ENCODE assay signal across 28 cellular contexts in the genomic region with DNA sequence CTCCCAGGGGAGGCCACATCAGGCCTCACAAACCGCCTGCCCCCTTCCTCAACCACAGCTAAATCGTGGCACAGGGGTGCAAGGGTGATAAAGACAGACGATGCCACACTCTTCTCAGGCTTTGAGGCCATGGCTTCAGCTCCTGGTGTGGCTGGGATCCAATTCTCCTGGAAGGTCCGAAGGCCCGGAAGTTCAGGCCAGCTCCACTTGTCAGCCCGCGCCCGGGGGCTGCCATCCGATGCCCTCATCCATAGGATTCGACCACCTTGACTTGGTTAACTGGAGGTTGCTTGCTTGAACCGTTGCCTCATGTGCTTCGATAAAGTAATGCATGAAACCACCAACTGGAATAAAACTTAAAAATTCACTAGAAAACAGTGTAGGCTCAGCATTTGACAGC. TPM values are rescaled to one million over a fixed set of nuclear protein-coding genes. Genes with fewer than 3 reads are reported as not detected.
DNase-seq lines count a peak whose midpoint lies in the region; ATAC-seq and TF ChIP-seq lines count a peak whose summit lies in the region.
"Had no signal": no experiment of that assay in that cellular context is flagged by ENCODE, and none has a peak within 500 bp of the region (broad histone marks: within the 10 kb centered on the region; RNA-seq: fewer than 3 reads in every experiment).

No MANE protein-coding gene starts in this region.

- ATAC-seq in Right ventricle myocardium superior (ENCODE audit: poor library complexity) = no peak
- ATAC-seq: A549; CD8-positive, alpha-beta T cell had no signal

- H3K27me3 Mint-ChIP-seq in chondrocyte (ENCODE audit: low read depth) = no peaks in the 10 kb centered on the region
- H3K27me3 Mint-ChIP-seq: B cell; CD4-positive, alpha-beta memory T cell; CD4-positive, alpha-beta T cell had no signal

- no peak overlapping the region for H3K27ac Mint-ChIP-seq in chondrocyte (ENCODE audit: unreplicated experiment)
- H3K27ac Mint-ChIP-seq: B cell; CD4-positive, alpha-beta memory T cell; CD4-positive, alpha-beta T cell; CD4-positive, CD25-positive, alpha-beta regulatory T cell; CD8-positive, alpha-beta T cell had no signal

- no peaks in the 10 kb centered on the region for H3K4me1 Mint-ChIP-seq in chondrocyte (ENCODE audit: low read depth)
- H3K4me1 Mint-ChIP-seq: B cell; CD14-positive monocyte; CD4-positive, alpha-beta memory T cell; CD4-positive, CD25-positive, alpha-beta regulatory T cell; CD8-positive, alpha-beta memory T cell had no signal

- no peaks in the 10 kb centered on the region for H3K36me3 Mint-ChIP-seq in chondrocyte (ENCODE audit: low read depth)
- H3K36me3 Mint-ChIP-seq: CD14-positive monocyte; CD4-positive, alpha-beta memory T cell; CD4-positive, CD25-positive, alpha-beta regulatory T cell; CD8-positive, alpha-beta memory T cell; CD8-positive, alpha-beta T cell had no signal

- H3K9me3 Mint-ChIP-seq in chondrocyte (ENCODE audit: low read depth) = no peaks in the 10 kb centered on the region
- H3K9me3 Mint-ChIP-seq: CD4-positive, alpha-beta memory T cell; CD4-positive, alpha-beta T cell; CD4-positive, CD25-positive, alpha-beta regulatory T cell; CD8-positive, alpha-beta memory T cell; CD8-positive, alpha-beta T cell had no signal

- intact Hi-C loops in cardiac septum (cut with DNase I) (no loop called here), Right ventricle myocardium superior (cut with DNase I) (no loop called here)

- no peak for TF ChIP-seq CTCF in chondrocyte (IDR thresholded peaks at IDR 0.05)

- DNase-seq in cardiac septum (ENCODE audit: low spot score) (peak; percentile 71), Right ventricle myocardium superior (no peak), chondrocyte (ENCODE audit: low spot score) (peak; percentile 57)
- DNase-seq in activated CD8-positive, alpha-beta memory T cell treated with anti-CD3 and anti-CD28 coated beads for 24 hours = no peak
- DNase-seq: 8988T; ACHN; AML-193; BE2C; C1 segment of cervical spinal cord; Caco-2; Calu3; CD4-positive, alpha-beta memory T cell; CD4-positive, alpha-beta T cell; CD4-positive, CD25-positive, alpha-beta regulatory T cell; CD8-positive, alpha-beta memory T cell; CD8-positive, alpha-beta T cell; COR-L47; DMS 273 treated with DMSO at 0.1 percent for 48 hours; DMS153; DMS53; DMS79; DMS79 treated with DMSO at 0.1 percent for 48 hours; DND-41; EL had no signal

- H3K4me3 Mint-ChIP-seq in chondrocyte (ENCODE audit: unreplicated experiment) = no peak overlapping the region
- H3K4me3 Mint-ChIP-seq: B cell; CD14-positive monocyte; CD4-positive, alpha-beta memory T cell; CD4-positive, alpha-beta T cell; CD4-positive, CD25-positive, alpha-beta regulatory T cell; CD8-positive, alpha-beta memory T cell; CD8-positive, alpha-beta T cell had no signal

RNA-seq across cellular contexts. Expression of a gene that starts 8.2 kb away (rescaled TPM):
- total RNA-seq in cardiac septum (not detected), Right ventricle myocardium superior (not detected), chondrocyte (not detected in 3 replicates)
- total RNA-seq: A673; B cell; Caco-2; Calu3; CD4-positive, alpha-beta memory T cell; CD4-positive, alpha-beta T cell; CD4-positive, CD25-positive, alpha-beta regulatory T cell; CD8-positive, alpha-beta memory T cell; CD8-positive, alpha-beta T cell had no signal

Comparison
In these comparisons a context has a peak if more than half of its experiments do, and no peak if none do; other contexts are left out.
1. DNase-seq: peak in cardiac septum (single experiment) and chondrocyte (single experiment); none in Right ventricle myocardium superior (single experiment) and activated CD8-positive, alpha-beta memory T cell treated with anti-CD3 and anti-CD28 coated beads for 24 hours (single experiment).